9 cellular contexts compared by ENCODE assay signal in genomic region chr11:15816270-15816871, GRCh38.
DNase-seq lines count a peak whose midpoint lies in the region; ATAC-seq and TF ChIP-seq lines count a peak whose summit lies in the region.
"Had no signal": no experiment of that assay in that cellular context is flagged by ENCODE, and none has a peak within 500 bp of the region (broad histone marks: within the 10 kb centered on the region; RNA-seq: fewer than 3 reads in every experiment).

No MANE protein-coding gene starts in this region.

- H3K4me1 ChIP-seq in RWPE2 (ENCODE audit: insufficient read depth, poor library complexity, severe bottlenecking) = peaks cover 30% of the 10 kb centered on the region

- ATAC-seq in RWPE2 (ENCODE audit: low read depth) = peak; percentile 81
- ATAC-seq in HG03460 (IDR thresholded peaks at IDR 0.05; ENCODE audit: unreplicated experiment) = no peak

- H3K27ac ChIP-seq in RWPE2 (ENCODE audit: poor library complexity, severe bottlenecking) = peak overlapping the region; percentile 83
- H3K27ac ChIP-seq: ovary had no signal

- H3K9me3 ChIP-seq in RWPE2 (ENCODE audit: severe bottlenecking) = no peaks in the 10 kb centered on the region
- H3K9me3 ChIP-seq: ovary had no signal

- TF ChIP-seq CTCF in RWPE2 (IDR thresholded peaks at IDR 0.05; ENCODE audit: poor library complexity, severe bottlenecking) (no peak), GM13977 (IDR thresholded peaks at IDR 0.05; ENCODE audit: extremely low read depth, insufficient read depth, missing control alignments) (no peak)

- no peaks in the 10 kb centered on the region for H3K27me3 ChIP-seq in RWPE2 (ENCODE audit: insufficient read depth, poor library complexity, severe bottlenecking)
- H3K27me3 ChIP-seq: ovary had no signal

- H3K36me3 ChIP-seq in RWPE2 (ENCODE audit: low read depth) = no peaks in the 10 kb centered on the region
- H3K36me3 ChIP-seq: ovary had no signal

- DNase-seq in HS-5 (ENCODE audit: low read depth) (peak; percentile 78), RWPE2 (ENCODE audit: low spot score) (no peak), fibroblast of peridontal ligament (ENCODE audit: extremely low read depth) (peak; percentile 96), skeletal muscle cell (ENCODE audit: low read depth) (peak; percentile 78), GM13977 (ENCODE audit: low spot score) (no peak), NCI-H1092 treated with DMSO at 0.1 percent for 48 hours (lab: John Stamatoyannopoulos, UW) (no peak)
- no peak for DNase-seq in stimulated activated CD4-positive, alpha-beta T cell treated with anti-CD3 and anti-CD28 coated beads, Interleukin-12 subunit alpha, Interleukin-12 subunit beta, amount 100 ng/mL, for 4 hours

- in situ Hi-C loops in GM13977 (cut with MboI; ENCODE audit: low pct_unique_long_range_greater_than_20kb, low sequenced_read_pairs, unreplicated experiment) = no loop called here

- H3K4me3 ChIP-seq in RWPE2 (ENCODE audit: severe bottlenecking) = no peak overlapping the region
- H3K4me3 ChIP-seq in skeletal muscle cell (ENCODE audit: low read depth, low read length) = no peak overlapping the region
- H3K4me3 ChIP-seq: ovary had no signal

Comparison
In these comparisons a context has a peak if more than half of its experiments do, and no peak if none do; other contexts are left out.
1. DNase-seq: peak in HS-5 (single experiment), fibroblast of peridontal ligament (single experiment) and skeletal muscle cell (single experiment); none in RWPE2 (single experiment), GM13977 (single experiment), NCI-H1092 treated with DMSO at 0.1 percent for 48 hours (single experiment) and stimulated activated CD4-positive, alpha-beta T cell treated with anti-CD3 and anti-CD28 coated beads, Interleukin-12 subunit alpha, Interleukin-12 subunit beta, amount 100 ng/mL, for 4 hours (single experiment).